15 cellular contexts compared by ENCODE assay signal in the genomic region with DNA sequence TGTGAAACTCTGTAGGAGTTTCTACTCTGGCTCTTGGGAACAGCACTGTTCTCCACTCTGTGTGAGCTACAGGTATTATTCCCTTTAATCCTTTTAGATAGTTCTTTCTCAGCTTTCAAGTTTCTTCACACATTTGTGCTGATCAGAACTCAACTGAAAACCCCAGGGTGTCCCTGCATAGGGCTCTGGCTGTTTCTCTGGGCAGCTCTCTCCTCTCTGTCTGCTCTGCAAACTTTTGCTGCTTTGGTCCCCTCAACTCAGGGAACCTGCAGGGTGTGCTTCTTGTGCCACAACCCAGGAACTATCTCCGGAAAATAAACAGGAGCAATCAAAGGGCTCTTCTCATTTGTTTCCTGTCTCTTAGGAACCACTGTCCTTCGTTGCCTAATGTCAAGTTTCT.
A peak's percentile ranks its signal among the peaks of the same experiment; 100 is the strongest.
DNase-seq lines count a peak whose midpoint lies in the region; ATAC-seq and TF ChIP-seq lines count a peak whose summit lies in the region.
"Had no signal": no experiment of that assay in that cellular context is flagged by ENCODE, and none has a peak within 500 bp of the region (broad histone marks: within the 10 kb centered on the region; RNA-seq: fewer than 3 reads in every experiment).

No MANE protein-coding gene starts in this region.

- H3K9me3 Mint-ChIP-seq in endodermal cell, result no peaks in the 10 kb centered on the region
- H3K9me3 Mint-ChIP-seq in endothelial cell (ENCODE audit: unreplicated experiment), result no peaks in the 10 kb centered on the region

- H3K9ac ChIP-seq in endodermal cell (ENCODE audit: extremely low read depth, low read length, poor library complexity, severe bottlenecking), result no peak overlapping the region
- no peak overlapping the region for H3K9ac ChIP-seq in mesenchymal stem cell (ENCODE audit: low read length)
- H3K9ac ChIP-seq: BLaER1 had no signal

- no peaks in the 10 kb centered on the region for H3K36me3 ChIP-seq in endodermal cell (ENCODE audit: control insufficient read depth, insufficient read depth, low read length)
- H3K36me3 ChIP-seq in mesenchymal stem cell (ENCODE audit: control insufficient read depth in 1 of 2, insufficient read depth in 2 of 2, low read depth in 1 of 2, low read length in 2 of 2), result no peaks in the 10 kb centered on the region
- H3K36me3 ChIP-seq: BLaER1 had no signal

- TF ChIP-seq CTCF in endodermal cell (conservative IDR thresholded peaks at IDR 0.05) (no peak), endothelial cell (IDR thresholded peaks at IDR 0.05; ENCODE audit: unreplicated experiment) (no peak)

- H2AK5ac ChIP-seq in mesenchymal stem cell (ENCODE audit: low read length, severe bottlenecking), result no peak overlapping the region

- H3K4me1 Mint-ChIP-seq in endodermal cell (peaks cover 17% of the 10 kb centered on the region), endothelial cell (ENCODE audit: unreplicated experiment) (no peaks in the 10 kb centered on the region)
- H3K4me1 Mint-ChIP-seq: CD14-positive monocyte; CD4-positive, alpha-beta memory T cell had no signal

- H3K27me3 Mint-ChIP-seq in endodermal cell (ENCODE audit: insufficient read depth) (peaks cover 8% of the 10 kb centered on the region), endothelial cell (ENCODE audit: unreplicated experiment) (peaks cover 3% of the 10 kb centered on the region)
- H3K27me3 Mint-ChIP-seq: CD4-positive, alpha-beta memory T cell had no signal

- H3K36me3 Mint-ChIP-seq in endodermal cell (ENCODE audit: low read depth) (no peaks in the 10 kb centered on the region), endothelial cell (ENCODE audit: low read depth, unreplicated experiment) (no peaks in the 10 kb centered on the region)
- H3K36me3 Mint-ChIP-seq: CD14-positive monocyte; CD4-positive, alpha-beta memory T cell had no signal

- no peak overlapping the region for H2BK15ac ChIP-seq in mesenchymal stem cell (ENCODE audit: low read depth, poor library complexity, severe bottlenecking)

- no peaks in the 10 kb centered on the region for H3K79me1 ChIP-seq in mesenchymal stem cell (replicated peaks; ENCODE audit: low read length, poor library complexity, severe bottlenecking)

- H3K27ac ChIP-seq in endodermal cell (ENCODE audit: low read depth, low read length), result no peak overlapping the region
- H3K27ac ChIP-seq in mesenchymal stem cell (ENCODE audit: low read length, poor library complexity, severe bottlenecking), result no peak overlapping the region
- H3K27ac ChIP-seq: BLaER1 had no signal

- H3K27me3 ChIP-seq in endodermal cell (ENCODE audit: control insufficient read depth, insufficient read depth, low read length, poor library complexity, severe bottlenecking) (no peaks in the 10 kb centered on the region), mesenchymal stem cell (ENCODE audit: control insufficient read depth in 1 of 2, insufficient read depth in 1 of 2, low read length in 2 of 2) (no peaks in the 10 kb centered on the region)
- H3K27me3 ChIP-seq: BLaER1 had no signal

- H3K9me3 ChIP-seq in endodermal cell (ENCODE audit: control insufficient read depth, low read length), result no peaks in the 10 kb centered on the region
- no peaks in the 10 kb centered on the region for H3K9me3 ChIP-seq in mesenchymal stem cell (ENCODE audit: control insufficient read depth, low read length)
- H3K9me3 ChIP-seq: BLaER1 had no signal

- WGBS in endodermal cell (ENCODE audit: insufficient coverage in 1 of 2, insufficient read length in 1 of 2), 2 experiments, result 23 to 48% methylated on average over 1 to 2 of the region's 2 CpGs
- WGBS in mesenchymal stem cell, result 6% methylated on average over 2 of the region's 2 CpGs

- no peak overlapping the region for H2BK120ac ChIP-seq in mesenchymal stem cell (ENCODE audit: low read depth, low read length)

- DNase-seq in NCI-H82 (lab: John Stamatoyannopoulos, UW) (peak; percentile 8), NCI-H82 treated with DMSO at 0.1 percent for 48 hours (lab: John Stamatoyannopoulos, UW; ENCODE audit: unreplicated experiment) (no peak), endodermal cell (peak; percentile 84), mesenchymal stem cell (no peak), endothelial cell (ENCODE audit: low spot score) (no peak), glomerular visceral epithelial cell (ENCODE audit: extremely low spot score) (no peak), NCI-H187 treated with DMSO at 0.1 percent for 48 hours (lab: John Stamatoyannopoulos, UW) (no peak)
- DNase-seq: 8988T; CD4-positive, alpha-beta memory T cell; HCEC 1CT; IMR-90 had no signal

- no peak overlapping the region for H4K91ac ChIP-seq in mesenchymal stem cell (ENCODE audit: low read length)

- H2BK12ac ChIP-seq in mesenchymal stem cell (ENCODE audit: low read length in 2 of 2), result no peak overlapping the region

- no peak overlapping the region for H3K18ac ChIP-seq in mesenchymal stem cell (ENCODE audit: low read depth in 1 of 2, low read length in 2 of 2)

- no peak overlapping the region for H2BK5ac ChIP-seq in mesenchymal stem cell (ENCODE audit: low read depth, low read length, poor library complexity, severe bottlenecking)

- H3K4me2 ChIP-seq in mesenchymal stem cell (ENCODE audit: low read length, poor library complexity, severe bottlenecking), result no peak overlapping the region
- H3K4me2 ChIP-seq: BLaER1 had no signal

- no peak overlapping the region for H4K8ac ChIP-seq in mesenchymal stem cell (ENCODE audit: low read length)

- H3K27ac Mint-ChIP-seq in endodermal cell, result no peak overlapping the region
- no peak overlapping the region for H3K27ac Mint-ChIP-seq in endothelial cell (ENCODE audit: unreplicated experiment)
- H3K27ac Mint-ChIP-seq: CD14-positive monocyte; CD4-positive, alpha-beta memory T cell had no signal

- no peak overlapping the region for H3K23ac ChIP-seq in mesenchymal stem cell (ENCODE audit: low read length in 2 of 2)

- H3K4ac ChIP-seq in mesenchymal stem cell (ENCODE audit: low read depth in 1 of 2, low read length in 2 of 2), result no peak overlapping the region

- peaks cover 4% of the 10 kb centered on the region for H3K4me1 ChIP-seq in endodermal cell (ENCODE audit: control insufficient read depth, insufficient read depth, low read length)
- no peaks in the 10 kb centered on the region for H3K4me1 ChIP-seq in mesenchymal stem cell (ENCODE audit: control insufficient read depth, insufficient read depth, low read depth, low read length)
- H3K4me1 ChIP-seq: BLaER1 had no signal

- peak overlapping the region; percentile 10 for H2AFZ ChIP-seq in mesenchymal stem cell (ENCODE audit: low read depth, low read length)

- H3K4me3 Mint-ChIP-seq in endodermal cell (no peak overlapping the region), endothelial cell (ENCODE audit: unreplicated experiment) (no peak overlapping the region)
- H3K4me3 Mint-ChIP-seq: CD14-positive monocyte; CD4-positive, alpha-beta memory T cell had no signal

- no peak overlapping the region for H3K4me3 ChIP-seq in endodermal cell (ENCODE audit: low read length)
- H3K4me3 ChIP-seq in mesenchymal stem cell (ENCODE audit: insufficient read depth in 1 of 2, low read depth in 1 of 2, low read length in 2 of 2), result no peak overlapping the region
- H3K4me3 ChIP-seq: BLaER1, K562 had no signal

- no peak overlapping the region for H3K14ac ChIP-seq in mesenchymal stem cell (ENCODE audit: low read length in 2 of 2)

- no peak for ATAC-seq in GM19023 (IDR thresholded peaks at IDR 0.05; ENCODE audit: unreplicated experiment)
- ATAC-seq: K562 had no signal

Comparison
In these comparisons a context has a peak if more than half of its experiments do, and no peak if none do; other contexts are left out.
1. DNase-seq: peak in NCI-H82 (single experiment) and endodermal cell (single experiment); none in NCI-H82 treated with DMSO at 0.1 percent for 48 hours (single experiment), mesenchymal stem cell (single experiment), endothelial cell (single experiment), glomerular visceral epithelial cell (single experiment) and NCI-H187 treated with DMSO at 0.1 percent for 48 hours (single experiment).